Comparison of ENCODE assay signal across 7 cellular contexts in the genomic region with DNA sequence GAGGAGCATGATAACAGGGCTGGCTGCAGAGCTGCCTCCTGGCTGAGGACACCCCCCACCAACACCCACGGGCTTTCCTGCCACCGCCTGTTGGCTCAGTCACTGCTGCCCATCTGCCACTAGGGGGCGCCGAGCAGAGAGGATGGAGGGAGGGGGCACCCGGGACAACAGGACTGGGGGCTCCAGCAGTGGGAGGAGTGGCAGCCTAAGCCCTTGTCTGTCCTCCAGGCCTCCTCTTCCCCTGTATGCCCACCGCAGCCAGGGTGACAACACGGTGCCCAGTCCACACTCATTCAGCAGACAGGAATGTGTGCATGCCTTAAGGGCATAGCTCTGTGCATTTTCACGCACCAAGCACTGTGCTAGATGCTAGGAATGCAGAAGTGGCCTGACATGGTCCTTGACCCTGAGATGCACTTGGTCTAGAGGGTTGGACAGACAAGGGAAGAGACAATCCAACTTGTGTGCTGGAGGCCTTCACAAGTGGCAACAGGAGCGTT.
A peak's percentile ranks its signal among the peaks of the same experiment; 100 is the strongest.
DNase-seq lines count a peak whose midpoint lies in the region; ATAC-seq and TF ChIP-seq lines count a peak whose summit lies in the region.

No MANE protein-coding gene starts in this region.

- no peak overlapping the region for H3K4me3 ChIP-seq in ascending aorta
- H3K4me3 ChIP-seq in left lung = no peak overlapping the region

- POLR2A ChIA-PET in T-cell (lab: Charles Lee) = interaction anchor here in 1 of 2 donors (1.0 kb wide), 1 partner anchor 11 kb away, joined by 3 read pairs; no protein-coding TSS in a partner anchor

- H3K27me3 ChIP-seq in ascending aorta = no peaks in the 10 kb centered on the region
- H3K27me3 ChIP-seq in left lung = no peaks in the 10 kb centered on the region

- no peaks in the 10 kb centered on the region for H3K36me3 ChIP-seq in ascending aorta
- H3K36me3 ChIP-seq in left lung = peaks cover 0 to 5% of the 10 kb centered on the region in 2 donors

- DNase-seq in T-cell (peak; percentile 4 to 62 (median 32)), ascending aorta (ENCODE audit: low spot score in 2 of 2) (no peak), left lung (peak in 1 of 2 donors; percentile 80), MV-4-11 (lab: John Stamatoyannopoulos, UW) (no peak), pons (ENCODE audit: low spot score) (no peak)
- DNase-seq in stimulated activated naive CD8-positive, alpha-beta T cell treated with anti-CD3 and anti-CD28 coated beads, Interleukin-15, Interleukin-2, amounts not matched to agents 100 U/mL and 50 U/mL, for 24 hours = peak; percentile 58

- peak; percentile 32 for ATAC-seq in GM19351 (IDR thresholded peaks at IDR 0.05; ENCODE audit: unreplicated experiment)
- ATAC-seq in T-cell (replicated peaks in 1 of 4) = peak; percentile 45 to 71 (median 56)
- peak; percentile 43 for ATAC-seq in left lung
- no peak for ATAC-seq in stimulated activated naive CD8-positive, alpha-beta T cell treated with anti-CD3 and anti-CD28 coated beads, Interleukin-15, Interleukin-2, amounts not matched to agents 100 U/mL and 50 U/mL, for 24 hours

- H3K27ac ChIP-seq in ascending aorta (no peak overlapping the region), left lung (no peak overlapping the region)

- CTCF ChIA-PET in T-cell (lab: Charles Lee) = no interaction called here

- H3K9me3 ChIP-seq in ascending aorta (no peaks in the 10 kb centered on the region), left lung (no peaks in the 10 kb centered on the region)

- H3K9me3 Mint-ChIP-seq in T-cell = no peaks in the 10 kb centered on the region

- intact Hi-C loops in ascending aorta (cut with DNase I) = no loop called here
- intact Hi-C loops in left lung (cut with DNase I) = no loop called here

- peaks cover 0 to 4% of the 10 kb centered on the region in 2 donors for H3K27me3 Mint-ChIP-seq in T-cell

- peaks cover 22% of the 10 kb centered on the region for H3K36me3 Mint-ChIP-seq in T-cell

- no peak overlapping the region for H3K27ac Mint-ChIP-seq in T-cell

- no peak overlapping the region for H3K4me3 Mint-ChIP-seq in T-cell

- H3K4me1 ChIP-seq in ascending aorta (no peaks in the 10 kb centered on the region), left lung (no peaks in the 10 kb centered on the region)

- TF ChIP-seq CTCF in ascending aorta (IDR thresholded peaks at IDR 0.05) (peak; percentile 28 to 51 (median 29)), left lung (IDR thresholded peaks at IDR 0.05) (peak; percentile 48 to 51)

- H3K4me1 Mint-ChIP-seq in T-cell = peaks cover 0 to 10% (median 0%) of the 10 kb centered on the region in 3 donors

Comparison
In these comparisons a context has a peak if more than half of its experiments do, and no peak if none do; other contexts are left out.
1. DNase-seq: peak in T-cell (34 of 34) and stimulated activated naive CD8-positive, alpha-beta T cell treated with anti-CD3 and anti-CD28 coated beads, Interleukin-15, Interleukin-2, amounts not matched to agents 100 U/mL and 50 U/mL, for 24 hours (single experiment); none in ascending aorta (0 of 2), MV-4-11 (single experiment) and pons (single experiment).